In genomic region chr14:85565862-85566296, GRCh38 we compare ENCODE assay signal across 11 cellular contexts. TPM values are rescaled to one million over a fixed set of nuclear protein-coding genes. Genes with fewer than 3 reads are reported as not detected.
DNase-seq lines count a peak whose midpoint lies in the region; ATAC-seq and TF ChIP-seq lines count a peak whose summit lies in the region.
"Had no signal": no experiment of that assay in that cellular context is flagged by ENCODE, and none has a peak within 500 bp of the region (broad histone marks: within the 10 kb centered on the region; RNA-seq: fewer than 3 reads in every experiment).

No MANE protein-coding gene starts in this region.

- no peaks in the 10 kb centered on the region for H3K9me3 Mint-ChIP-seq in CD8-positive, alpha-beta T cell
- no peaks in the 10 kb centered on the region for H3K9me3 Mint-ChIP-seq in activated CD8-positive, alpha-beta T cell treated with anti-CD3 and anti-CD28 coated beads for 36 hours

- peak overlapping the region; percentile 47 for H3K4me2 ChIP-seq in skeletal muscle satellite cell (ENCODE audit: low read length)

- intact Hi-C loops in CD8-positive, alpha-beta T cell (cut with DNase I, micrococcal nuclease) = no loop called here
- intact Hi-C loops in activated CD8-positive, alpha-beta T cell treated with anti-CD3 and anti-CD28 coated beads for 36 hours (cut with micrococcal nuclease) = no loop called here

- no peak for TF ChIP-seq CTCF in HFF-Myc (IDR thresholded peaks at IDR 0.05; ENCODE audit: low read depth, low read length, missing control alignments)
- TF ChIP-seq CTCF in fibroblast of mammary gland (conservative IDR thresholded peaks at IDR 0.05; ENCODE audit: control insufficient read depth, insufficient read depth, low read depth, low read length) = no peak
- no peak for TF ChIP-seq CTCF in CD8-positive, alpha-beta T cell (IDR thresholded peaks at IDR 0.05)
- no peak for TF ChIP-seq CTCF in activated CD8-positive, alpha-beta T cell treated with anti-CD3 and anti-CD28 coated beads for 36 hours (IDR thresholded peaks at IDR 0.05)

- H3K4me1 ChIP-seq in skeletal muscle satellite cell (ENCODE audit: control insufficient read depth, insufficient read depth, low read length) = peaks cover 29% of the 10 kb centered on the region
- H3K4me1 ChIP-seq in CD8-positive, alpha-beta T cell (ENCODE audit: insufficient read depth, low read length) = no peaks in the 10 kb centered on the region
- H3K4me1 ChIP-seq: Peyer's patch, right atrium auricular region had no signal

- in situ Hi-C loops in SK-MEL-5 (cut with HindIII; ENCODE audit: low pct_unique_long_range_greater_than_20kb, low sequenced_read_pairs) = no loop called here
- in situ Hi-C loops in KBM-7 (cut with MboI; ENCODE audit: low pct_unique_long_range_greater_than_20kb, low sequenced_read_pairs) = no loop called here

- H3K27me3 Mint-ChIP-seq in CD8-positive, alpha-beta T cell (ENCODE audit: low read depth) = no peaks in the 10 kb centered on the region
- H3K27me3 Mint-ChIP-seq in activated CD8-positive, alpha-beta T cell treated with anti-CD3 and anti-CD28 coated beads for 36 hours = peaks cover 2% of the 10 kb centered on the region

- H3K27me3 ChIP-seq in skeletal muscle satellite cell (ENCODE audit: control insufficient read depth, insufficient read depth, low read length) = no peaks in the 10 kb centered on the region
- no peaks in the 10 kb centered on the region for H3K27me3 ChIP-seq in CD8-positive, alpha-beta T cell (ENCODE audit: insufficient read depth, low read length)
- H3K27me3 ChIP-seq: Peyer's patch, right atrium auricular region had no signal

- no peaks in the 10 kb centered on the region for H3K36me3 ChIP-seq in skeletal muscle satellite cell (ENCODE audit: insufficient read depth, low read length)
- no peaks in the 10 kb centered on the region for H3K36me3 ChIP-seq in CD8-positive, alpha-beta T cell (ENCODE audit: insufficient read depth, low read length)
- H3K36me3 ChIP-seq: Peyer's patch, right atrium auricular region had no signal

- H3K4me1 Mint-ChIP-seq in CD8-positive, alpha-beta T cell (ENCODE audit: low read depth) = no peaks in the 10 kb centered on the region
- H3K4me1 Mint-ChIP-seq in activated CD8-positive, alpha-beta T cell treated with anti-CD3 and anti-CD28 coated beads for 36 hours (ENCODE audit: low read depth) = no peaks in the 10 kb centered on the region

- CTCF ChIA-PET in CD8-positive, alpha-beta T cell (lab: Charles Lee) = no interaction called here
- CTCF ChIA-PET in activated CD8-positive, alpha-beta T cell treated with anti-CD3 and anti-CD28 coated beads for 36 hours (lab: Charles Lee) = no interaction called here

- H3K27ac ChIP-seq in CD8-positive, alpha-beta T cell (ENCODE audit: low read depth, low read length) = no peak overlapping the region
- H3K27ac ChIP-seq: Peyer's patch had no signal

- peak; percentile 17 for DNase-seq in HFF-Myc (ENCODE audit: extremely low read depth, low read depth)
- DNase-seq in SK-MEL-5 (ENCODE audit: low read depth, low spot score) = peak; percentile 37
- peak; percentile 81 for DNase-seq in fibroblast of mammary gland (ENCODE audit: low read depth)
- DNase-seq in CD8-positive, alpha-beta T cell = no peak
- no peak for DNase-seq in KBM-7
- DNase-seq in activated CD8-positive, alpha-beta T cell treated with anti-CD3 and anti-CD28 coated beads for 36 hours = no peak
- DNase-seq: DND-41, Peyer's patch had no signal

- ATAC-seq in CD8-positive, alpha-beta T cell = no peak
- no peak for ATAC-seq in activated CD8-positive, alpha-beta T cell treated with anti-CD3 and anti-CD28 coated beads for 36 hours

- POLR2A ChIA-PET in CD8-positive, alpha-beta T cell (lab: Charles Lee) = interaction anchor here (0.6 kb wide), 1 partner anchor 14 kb away, joined by 5 read pairs; no protein-coding TSS in a partner anchor
- POLR2A ChIA-PET in activated CD8-positive, alpha-beta T cell treated with anti-CD3 and anti-CD28 coated beads for 36 hours (lab: Charles Lee) = no interaction called here

- H3K9me3 ChIP-seq in skeletal muscle satellite cell (replicated peaks; ENCODE audit: low read length) = no peaks in the 10 kb centered on the region
- H3K9me3 ChIP-seq in CD8-positive, alpha-beta T cell (ENCODE audit: low read length) = no peaks in the 10 kb centered on the region
- H3K9me3 ChIP-seq: Peyer's patch, right atrium auricular region had no signal

- no peak overlapping the region for H3K4me3 Mint-ChIP-seq in CD8-positive, alpha-beta T cell
- H3K4me3 Mint-ChIP-seq in activated CD8-positive, alpha-beta T cell treated with anti-CD3 and anti-CD28 coated beads for 36 hours = no peak overlapping the region

- peak overlapping the region; percentile 37 for H3K9ac ChIP-seq in skeletal muscle satellite cell (ENCODE audit: low read depth, low read length)

- no peak overlapping the region for H3K4me3 ChIP-seq in HFF-Myc (replicated peaks; ENCODE audit: low read depth, low read length)
- no peak overlapping the region for H3K4me3 ChIP-seq in fibroblast of mammary gland (ENCODE audit: control insufficient read depth, low read depth, low read length)
- H3K4me3 ChIP-seq in skeletal muscle satellite cell (ENCODE audit: low read length) = no peak overlapping the region
- H3K4me3 ChIP-seq in CD8-positive, alpha-beta T cell (ENCODE audit: low read depth, low read length) = no peak overlapping the region
- H3K4me3 ChIP-seq: Peyer's patch, right atrium auricular region had no signal

- no peak overlapping the region for H3K27ac Mint-ChIP-seq in CD8-positive, alpha-beta T cell
- no peak overlapping the region for H3K27ac Mint-ChIP-seq in activated CD8-positive, alpha-beta T cell treated with anti-CD3 and anti-CD28 coated beads for 36 hours

- no peaks in the 10 kb centered on the region for H3K36me3 Mint-ChIP-seq in CD8-positive, alpha-beta T cell
- H3K36me3 Mint-ChIP-seq in activated CD8-positive, alpha-beta T cell treated with anti-CD3 and anti-CD28 coated beads for 36 hours (ENCODE audit: low read depth) = no peaks in the 10 kb centered on the region

RNA-seq across cellular contexts. Expression of gene FLRT2, which starts 35.9 kb away (rescaled TPM):
- total RNA-seq in SK-MEL-5 (2014; rRNA removed; shearing (Covaris generic)) = 2.1 and 2.2 TPM in 2 replicates
- 1.3 and 2.2 TPM in 2 replicates for polyA plus RNA-seq in SK-MEL-5 (2015; cell fraction: cytosol; rRNA removed)
- 2.4 and 14.6 TPM in 2 replicates for polyA plus RNA-seq in SK-MEL-5 (2015; cell fraction: nucleus; rRNA removed)
- 10.7 and 29.7 TPM in 2 replicates for total RNA-seq in skeletal muscle satellite cell (2012; rRNA removed)
- total RNA-seq in CD8-positive, alpha-beta T cell = not detected
- total RNA-seq in activated CD8-positive, alpha-beta T cell treated with anti-CD3 and anti-CD28 coated beads for 36 hours = not detected
- total RNA-seq: HT-29 had no signal

Comparison
In these comparisons a context has a peak if more than half of its experiments do, and no peak if none do; other contexts are left out.
1. DNase-seq: peak in HFF-Myc (single experiment), SK-MEL-5 (single experiment) and fibroblast of mammary gland (single experiment); none in CD8-positive, alpha-beta T cell (0 of 7), KBM-7 (single experiment) and activated CD8-positive, alpha-beta T cell treated with anti-CD3 and anti-CD28 coated beads for 36 hours (single experiment).